27 cellular contexts compared by ENCODE assay signal in the genomic region with DNA sequence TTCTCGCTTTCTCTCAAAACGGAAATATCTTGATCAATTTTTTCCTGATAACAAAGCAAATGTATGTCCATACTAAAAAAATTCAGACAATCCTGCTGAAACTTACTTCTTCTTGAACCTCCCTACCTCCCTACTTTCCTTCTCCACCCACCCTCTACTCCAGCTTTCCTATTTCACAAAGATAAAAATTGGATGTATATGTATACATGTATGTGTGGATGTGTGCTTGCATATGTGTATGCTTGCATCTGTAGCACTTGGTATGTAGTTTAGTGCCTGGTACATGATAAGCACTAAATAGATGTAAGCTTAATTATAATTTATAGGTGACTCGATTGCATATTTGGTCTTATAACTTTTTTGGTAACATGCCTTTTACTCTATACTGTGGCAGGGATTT.
"Had no signal": no experiment of that assay in that cellular context is flagged by ENCODE, and none has a peak within 500 bp of the region (broad histone marks: within the 10 kb centered on the region; RNA-seq: fewer than 3 reads in every experiment).

No MANE protein-coding gene starts in this region.

- H3K27me3 Mint-ChIP-seq: dendritic cell treated with granulocyte-macrophage colony-stimulating factor and Interleukin-4, amounts not matched to agents 40 ng/mL and 50 ng/mL, for 4 days; naive B cell; stimulated activated naive CD8-positive, alpha-beta T cell treated with anti-CD3 and anti-CD28 coated beads, Interleukin-15, Interleukin-2, amounts not matched to agents 100 ng/mL and 50 ng/mL, for 24 hours had no signal

- H3K27ac Mint-ChIP-seq: dendritic cell treated with granulocyte-macrophage colony-stimulating factor and Interleukin-4, amounts not matched to agents 40 ng/mL and 50 ng/mL, for 4 days; endodermal cell; mesothelial cell of epicardium; nephron progenitor cell; progenitor cell of endocrine pancreas; stimulated activated effector memory CD8-positive, alpha-beta T cell treated with anti-CD3 and anti-CD28 coated beads, Interleukin-12 subunit alpha, Interleukin-12 subunit beta, amount 100 ng/mL, for 72 hours; stimulated activated naive CD8-positive, alpha-beta T cell treated with anti-CD3 and anti-CD28 coated beads, Interleukin-15, Interleukin-2, amounts not matched to agents 100 ng/mL and 50 ng/mL, for 24 hours; WTC11 had no signal

- H3K9me3 Mint-ChIP-seq: dendritic cell treated with granulocyte-macrophage colony-stimulating factor and Interleukin-4, amounts not matched to agents 40 ng/mL and 50 ng/mL, for 4 days; endodermal cell; mesothelial cell of epicardium; nephron progenitor cell; WTC11 had no signal

- H3K36me3 Mint-ChIP-seq: mesothelial cell of epicardium; naive B cell; stimulated activated effector memory CD8-positive, alpha-beta T cell treated with anti-CD3 and anti-CD28 coated beads, Interleukin-12 subunit alpha, Interleukin-12 subunit beta, amount 100 ng/mL, for 72 hours; WTC11 had no signal

- H3K4me3 Mint-ChIP-seq: activated T-cell treated with anti-CD3 and anti-CD28 coated beads, Interleukin-2, amount 50 U/mL, for 4 hours; dendritic cell treated with granulocyte-macrophage colony-stimulating factor and Interleukin-4, amounts not matched to agents 40 ng/mL and 50 ng/mL, for 4 days; endodermal cell; immature natural killer cell; mesothelial cell of epicardium; naive B cell; nephron progenitor cell; stimulated activated effector memory CD8-positive, alpha-beta T cell treated with anti-CD3 and anti-CD28 coated beads, Interleukin-12 subunit alpha, Interleukin-12 subunit beta, amount 100 ng/mL, for 72 hours; stimulated activated naive CD8-positive, alpha-beta T cell treated with anti-CD3 and anti-CD28 coated beads, Interleukin-15, Interleukin-2, amounts not matched to agents 100 ng/mL and 50 ng/mL, for 24 hours; WTC11 had no signal

- ATAC-seq: foreskin keratinocyte, heart left ventricle, left colon, WTC11 had no signal

- DNase-seq: activated CD4-positive, alpha-beta T cell treated with anti-CD3 and anti-CD28 coated beads for 1 hour; activated CD8-positive, alpha-beta memory T cell treated with anti-CD3 and anti-CD28 coated beads for 24 hours; activated CD8-positive, alpha-beta memory T cell treated with anti-CD3 and anti-CD28 coated beads, Interleukin-2, amount 50 U/mL, for 48 hours; activated naive CD4-positive, alpha-beta T cell treated with Interleukin-2 at 50 U/mL for 16 hours; activated T-cell treated with anti-CD3 and anti-CD28 coated beads, Interleukin-2, amount 50 U/mL, for 4 hours; central memory CD4-positive, alpha-beta T cell; endodermal cell; foreskin keratinocyte; heart left ventricle; hypothalamus; immature natural killer cell; kidney; left colon; naive B cell; nephron progenitor cell; ovary; sigmoid colon; small intestine; stimulated activated CD4-positive, alpha-beta T cell treated with anti-CD3 and anti-CD28 coated beads, Interleukin-4, amount 100 ng/mL, for 24 hours; T-helper 2 cell; trophoblast cell had no signal

- H3K4me1 Mint-ChIP-seq: endodermal cell; mesothelial cell of epicardium; naive B cell; nephron progenitor cell; stimulated activated effector memory CD8-positive, alpha-beta T cell treated with anti-CD3 and anti-CD28 coated beads, Interleukin-12 subunit alpha, Interleukin-12 subunit beta, amount 100 ng/mL, for 72 hours; WTC11 had no signal
